Comparison of ENCODE assay signal across 1 cellular context in genomic region chr9:126374366-126374781, GRCh38.
TF ChIP-seq lines count a peak whose summit lies in the region.

No MANE protein-coding gene starts in this region.

TF ChIP-seq in H1, 55 proteins besides CTCF, POLR2A, EP300 and RAD21:
- no peak for TF ChIP-seq SAP30 (IDR thresholded peaks at IDR 0.05; ENCODE audit: insufficient read depth, insufficient replicate concordance, low read length)
- TF ChIP-seq CHD7 (IDR thresholded peaks at IDR 0.05; ENCODE audit: insufficient replicate concordance, low read length) = no peak
- no peak for TF ChIP-seq SIN3A (conservative IDR thresholded peaks at IDR 0.05 in 1 of 2, IDR thresholded peaks at IDR 0.05 in 1 of 2; ENCODE audit: low read depth in 1 of 2, low read length in 2 of 2)
- TF ChIP-seq CEBPB (IDR thresholded peaks at IDR 0.05; ENCODE audit: low read depth, low read length) = no peak
- no peak for TF ChIP-seq RXRA (IDR thresholded peaks at IDR 0.05; ENCODE audit: insufficient read depth, low read depth, low read length)
- TF ChIP-seq CBX8 (IDR thresholded peaks at IDR 0.05; ENCODE audit: borderline replicate concordance, low read depth, low read length) = no peak
- TF ChIP-seq, protein P1, sequence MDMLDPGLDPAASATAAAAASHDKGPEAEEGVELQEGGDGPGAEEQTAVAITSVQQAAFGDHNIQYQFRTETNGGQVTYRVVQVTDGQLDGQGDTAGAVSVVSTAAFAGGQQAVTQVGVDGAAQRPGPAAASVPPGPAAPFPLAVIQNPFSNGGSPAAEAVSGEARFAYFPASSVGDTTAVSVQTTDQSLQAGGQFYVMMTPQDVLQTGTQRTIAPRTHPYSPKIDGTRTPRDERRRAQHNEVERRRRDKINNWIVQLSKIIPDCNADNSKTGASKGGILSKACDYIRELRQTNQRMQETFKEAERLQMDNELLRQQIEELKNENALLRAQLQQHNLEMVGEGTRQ (IDR thresholded peaks at IDR 0.05; ENCODE audit: low read length) = no peak
- no peak for TF ChIP-seq POU5F1 (IDR thresholded peaks at IDR 0.05; ENCODE audit: low read depth, low read length)
- no peak for TF ChIP-seq RNF2 (IDR thresholded peaks at IDR 0.05; ENCODE audit: borderline replicate concordance, low read depth, low read length, missing control alignments, poor library complexity, severe bottlenecking)
- TF ChIP-seq KDM5A (IDR thresholded peaks at IDR 0.05; ENCODE audit: low read length) = no peak
- TF ChIP-seq CHD2 (IDR thresholded peaks at IDR 0.05; ENCODE audit: low read length) = no peak
